Comparison of ENCODE assay signal across 28 cellular contexts in the genomic region with DNA sequence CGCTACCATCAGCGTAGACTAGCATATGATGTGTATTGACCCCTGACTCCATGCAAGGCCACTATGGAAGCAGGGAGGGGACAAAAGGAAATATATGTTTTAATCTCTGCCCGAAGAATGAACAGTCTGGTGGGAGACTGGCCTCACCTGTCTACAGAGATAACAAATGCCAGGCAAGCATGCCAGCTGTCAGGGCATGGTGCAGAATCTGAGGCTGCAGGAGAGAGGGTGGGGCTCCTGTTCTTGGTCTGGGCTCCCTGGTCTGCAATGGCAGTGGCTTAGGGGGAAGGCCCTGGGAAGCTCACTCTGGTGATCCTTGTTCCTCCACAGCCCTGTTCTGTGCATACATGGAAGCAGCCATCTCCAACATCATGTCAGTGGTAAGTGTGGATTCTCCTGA. TPM values are rescaled to one million over a fixed set of nuclear protein-coding genes. Genes with fewer than 3 reads are reported as not detected.
"Had no signal": no experiment of that assay in that cellular context is flagged by ENCODE, and none has a peak within 500 bp of the region (broad histone marks: within the 10 kb centered on the region; RNA-seq: fewer than 3 reads in every experiment).

No MANE protein-coding gene starts in this region.

- H3K4me3 ChIP-seq: dorsolateral prefrontal cortex, left lung, prostate gland, right atrium auricular region, sigmoid colon, spleen, suprapubic skin had no signal

- H3K27ac ChIP-seq: dorsolateral prefrontal cortex, epithelial cell of prostate had no signal

- H3K4me1 ChIP-seq: prostate gland had no signal

- H3K9me3 ChIP-seq: left lung, prostate gland, sigmoid colon, spleen, suprapubic skin had no signal

- H3K27me3 ChIP-seq: dorsolateral prefrontal cortex, left lung, right atrium auricular region, sigmoid colon, spleen, suprapubic skin had no signal

- DNase-seq: central memory CD4-positive, alpha-beta T cell; dorsolateral prefrontal cortex; effector CD4-positive, alpha-beta T cell; foreskin melanocyte; hypothalamus; immature natural killer cell; left lung; mammary epithelial cell; naive thymus-derived CD8-positive, alpha-beta T cell; nephron progenitor cell; nucleus accumbens; sigmoid colon; spleen; stimulated activated CD4-positive, alpha-beta T cell treated with anti-CD3 and anti-CD28 coated beads, Interleukin-4, amount 100 ng/mL, for 4 hours; stimulated activated naive CD4-positive, alpha-beta T cell; stimulated activated naive CD8-positive, alpha-beta T cell treated with anti-CD3 and anti-CD28 coated beads, Interleukin-15, amount 100 ng/mL, for 72 hours; trophoblast cell had no signal

- H3K36me3 ChIP-seq: left lung, prostate gland, right atrium auricular region, sigmoid colon, spleen, suprapubic skin had no signal

- ATAC-seq: esophagus mucosa; left lung; naive thymus-derived CD8-positive, alpha-beta T cell; stimulated activated naive CD8-positive, alpha-beta T cell treated with anti-CD3 and anti-CD28 coated beads, Interleukin-15, amount 100 ng/mL, for 72 hours had no signal

RNA-seq across cellular contexts. Expression of gene SLC14A2, which starts 27.5 kb away (rescaled TPM):
- total RNA-seq: cerebellum; esophagus mucosa; lower leg skin; mammary epithelial cell; mononuclear cell; naive thymus-derived CD8-positive, alpha-beta T cell; osteocyte; skeletal muscle tissue had no signal
- polyA plus RNA-seq: keratinocyte had no signal
